In genomic region chr5:133129192-133129748, GRCh38 we compare ENCODE assay signal across 25 cellular contexts.
DNase-seq lines count a peak whose midpoint lies in the region; ATAC-seq and TF ChIP-seq lines count a peak whose summit lies in the region.
"Had no signal": no experiment of that assay in that cellular context is flagged by ENCODE, and none has a peak within 500 bp of the region (broad histone marks: within the 10 kb centered on the region; RNA-seq: fewer than 3 reads in every experiment).

No MANE protein-coding gene starts in this region.

- peaks cover 3% of the 10 kb centered on the region for H3K27me3 Mint-ChIP-seq in brain

- TF ChIP-seq CTCF in brain (conservative IDR thresholded peaks at IDR 0.05) (no peak), spleen (IDR thresholded peaks at IDR 0.05 in 8 of 11, conservative IDR thresholded peaks at IDR 0.05 in 3 of 11) (no peak), foreskin fibroblast (IDR thresholded peaks at IDR 0.05; ENCODE audit: low read depth, low read length) (no peak)

- peak overlapping the region in 3 of 5 experiments; percentile 50 to 78 (median 51) for H3K27ac Mint-ChIP-seq in brain
- H3K27ac Mint-ChIP-seq: CD8-positive, alpha-beta T cell; HFFc6 had no signal

- H3K27ac ChIP-seq in spleen = peak overlapping the region in 6 of 8 donors; percentile 5 to 57 (median 52)
- H3K27ac ChIP-seq: A549, C4-2B, SK-N-MC had no signal

- intact Hi-C loops in cardiac septum (cut with DNase I) (no loop called here), left cardiac atrium (cut with DNase I) (no loop called here), spleen (cut with DNase I; ENCODE audit: low total_unique reads) (no loop called here)

- no peaks in the 10 kb centered on the region for H3K36me3 ChIP-seq in spleen
- H3K36me3 ChIP-seq: HAP-1 had no signal

- H3K9me3 Mint-ChIP-seq in brain = peaks cover 0 to 2% (median 0%) of the 10 kb centered on the region in 5 experiments
- H3K9me3 Mint-ChIP-seq: CD8-positive, alpha-beta T cell; HFFc6 had no signal

- H3K4me1 Mint-ChIP-seq in brain = peaks cover 28% of the 10 kb centered on the region

- no peak overlapping the region for H3K4me3 Mint-ChIP-seq in brain
- H3K4me3 Mint-ChIP-seq: CD8-positive, alpha-beta T cell; HFFc6 had no signal

- peak; percentile 36 for DNase-seq in cardiac septum (ENCODE audit: low spot score)
- no peak for DNase-seq in left cardiac atrium
- DNase-seq in spleen = no peak
- no peak for DNase-seq in NCI-H446 treated with DMSO at 0.1 percent for 48 hours (lab: John Stamatoyannopoulos, UW)
- DNase-seq in foreskin fibroblast = no peak
- DNase-seq in NAMALWA (ENCODE audit: low spot score) = no peak
- DNase-seq: CD8-positive, alpha-beta T cell; HFFc6; Kasumi-1; MV-4-11; NCI-H1105 treated with DMSO at 0.1 percent for 48 hours; NCI-H146; NCI-H1930; NCI-H2107; NCI-H510A; NCI-H69; RPMI8226; SHP77 treated with DMSO at 0.1 percent for 48 hours had no signal

- H3K27me3 ChIP-seq in spleen (replicated peaks in 1 of 7) = no peaks in the 10 kb centered on the region

- ATAC-seq in left cardiac atrium = no peak
- ATAC-seq: A549; CD8-positive, alpha-beta T cell; HepG2 had no signal

- 56 to 78% (median 75%) methylated on average over 6 of the region's 6 CpGs for WGBS in spleen, 5 donors

- peaks cover 0 to under 1% (median 0%) of the 10 kb centered on the region in 8 donors for H3K9me3 ChIP-seq in spleen
- H3K9me3 ChIP-seq: A549, Caco-2, HAP-1 had no signal

- TF ChIP-seq POLR2A in spleen (IDR thresholded peaks at IDR 0.05) = no peak

- no peaks in the 10 kb centered on the region for H3K36me3 Mint-ChIP-seq in brain
- H3K36me3 Mint-ChIP-seq: CD8-positive, alpha-beta T cell had no signal

- H3K4me3 ChIP-seq in spleen (no peak overlapping the region), foreskin fibroblast (ENCODE audit: low read depth in 1 of 2, low read length in 2 of 2) (no peak overlapping the region)
- H3K4me3 ChIP-seq: A549, HAP-1, SK-N-MC had no signal

- peaks cover 0 to 10% (median 2%) of the 10 kb centered on the region in 6 donors for H3K4me1 ChIP-seq in spleen
- H3K4me1 ChIP-seq: Caco-2, HAP-1 had no signal
